Comparison of ENCODE assay signal across 9 cellular contexts in the genomic region with DNA sequence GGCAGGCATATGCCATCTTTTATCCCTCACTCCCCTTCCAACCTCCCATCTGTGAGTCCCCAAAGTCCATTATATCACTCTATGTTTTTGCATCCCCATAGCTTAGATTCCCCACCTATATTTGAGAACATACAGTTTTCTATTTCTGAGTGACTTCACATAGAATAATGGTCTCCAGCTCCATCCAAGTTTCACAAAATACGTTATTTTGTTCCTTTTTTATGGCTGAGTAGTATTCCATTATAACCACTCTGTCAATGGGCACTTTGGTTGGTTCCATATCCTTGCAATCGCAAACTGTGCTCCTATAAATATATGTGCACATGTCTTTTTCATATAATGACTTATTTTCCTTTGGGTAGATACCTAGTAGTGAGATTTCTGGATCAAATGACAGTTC.
"Had no signal": no experiment of that assay in that cellular context is flagged by ENCODE, and none has a peak within 500 bp of the region (broad histone marks: within the 10 kb centered on the region; RNA-seq: fewer than 3 reads in every experiment).

No MANE protein-coding gene starts in this region.

- DNase-seq: GM23248, GOT3, H7, H9, HCEC 1CT, HFFc6 had no signal

- H3K36me3 ChIP-seq: HAP-1 had no signal

- H3K27ac ChIP-seq: GM23248 had no signal

- ATAC-seq: GM23338, HCT116 had no signal

- H3K9me3 ChIP-seq: HAP-1 had no signal

- H3K9me3 Mint-ChIP-seq: GM23338, H9, HFFc6 had no signal

- H3K4me3 Mint-ChIP-seq: GM23338, H9, HFFc6 had no signal

- H3K4me3 ChIP-seq: GM23248, GM23338, HAP-1 had no signal

- H3K4me1 ChIP-seq: HAP-1 had no signal

- H3K27ac Mint-ChIP-seq: GM23338, H9, HFFc6 had no signal
